8 cellular contexts compared by ENCODE assay signal in genomic region chr4:186037692-186038658, GRCh38. TPM values are rescaled to one million over a fixed set of nuclear protein-coding genes. Genes with fewer than 3 reads are reported as not detected.
DNase-seq lines count a peak whose midpoint lies in the region; ATAC-seq and TF ChIP-seq lines count a peak whose summit lies in the region.

No MANE protein-coding gene starts in this region.

- H3F3A ChIP-seq in SU-DHL-6 (ENCODE audit: insufficient read depth) = no peaks in the 10 kb centered on the region

- peaks cover 19% of the 10 kb centered on the region for H3K4me1 ChIP-seq in muscle layer of colon (ENCODE audit: insufficient read depth, low read length)

- peak; percentile 64 for TF ChIP-seq CTCF in SU-DHL-6 (IDR thresholded peaks at IDR 0.05; ENCODE audit: insufficient read depth, low read length, poor library complexity, severe bottlenecking)

- DNase-seq in SIG-M5 treated with dmso at 0.1 percent for 504 hours (lab: John Stamatoyannopoulos, UW; ENCODE audit: unreplicated experiment) (peak; percentile 64), SIG-M5 (lab: John Stamatoyannopoulos, UW) (no peak), M059J (ENCODE audit: low read depth) (peak; percentile 58)

- H3K9ac ChIP-seq in SU-DHL-6 (ENCODE audit: low read length) (no peak overlapping the region), muscle layer of colon (ENCODE audit: low read length) (no peak overlapping the region)

- no peaks in the 10 kb centered on the region for H3K79me2 ChIP-seq in SU-DHL-6 (ENCODE audit: insufficient read depth, low read length)

- H3K27ac ChIP-seq in SU-DHL-6 (ENCODE audit: low read depth, low read length) (no peak overlapping the region), muscle layer of colon (ENCODE audit: low read depth, low read length) (peak overlapping the region; percentile 66)

- no peaks in the 10 kb centered on the region for H3K9me2 ChIP-seq in SU-DHL-6 (replicated peaks; ENCODE audit: insufficient read depth, low read length)

- H3K4me3 ChIP-seq in SU-DHL-6 (ENCODE audit: insufficient read depth, low read length, poor library complexity, severe bottlenecking) (no peak overlapping the region), muscle layer of colon (ENCODE audit: low read depth in 1 of 2, low read length in 2 of 2) (no peak overlapping the region)

- H3K4me2 ChIP-seq in SU-DHL-6 (ENCODE audit: low read depth, low read length, poor library complexity, severe bottlenecking) = no peak overlapping the region

- H4K20me1 ChIP-seq in SU-DHL-6 (ENCODE audit: low read depth, low read length) = no peaks in the 10 kb centered on the region

- H3K9me3 ChIP-seq in SU-DHL-6 (ENCODE audit: insufficient read depth, low read length) = no peaks in the 10 kb centered on the region
- H3K9me3 ChIP-seq in muscle layer of colon (ENCODE audit: low read length) = no peaks in the 10 kb centered on the region

- H3K27me3 ChIP-seq in SU-DHL-6 (ENCODE audit: low read length) = no peaks in the 10 kb centered on the region
- no peaks in the 10 kb centered on the region for H3K27me3 ChIP-seq in muscle layer of colon (ENCODE audit: control insufficient read depth in 1 of 2, insufficient read depth in 2 of 2, low read length in 2 of 2)

- peak; percentile 56 for ATAC-seq in GM21576 (IDR thresholded peaks at IDR 0.05; ENCODE audit: unreplicated experiment)
- peak; percentile 84 for ATAC-seq in esophagus mucosa
- no peak for ATAC-seq in HG03520 (IDR thresholded peaks at IDR 0.05; ENCODE audit: unreplicated experiment)

- H2AFZ ChIP-seq in SU-DHL-6 (ENCODE audit: low read depth, low read length, severe bottlenecking) = no peak overlapping the region

- H3K36me3 ChIP-seq in SU-DHL-6 (ENCODE audit: low read length) (no peaks in the 10 kb centered on the region), muscle layer of colon (ENCODE audit: insufficient read depth, low read length) (no peaks in the 10 kb centered on the region)

RNA-seq across cellular contexts. Expression of gene TLR3, which starts 31.0 kb away (rescaled TPM):
- 6.7 and 7.2 TPM in 2 replicates for total RNA-seq in M059J (2014; rRNA removed; shearing (Covaris generic))
- total RNA-seq in esophagus mucosa = 5.8 TPM
